Comparison of ENCODE assay signal across 3 cellular contexts in the genomic region with DNA sequence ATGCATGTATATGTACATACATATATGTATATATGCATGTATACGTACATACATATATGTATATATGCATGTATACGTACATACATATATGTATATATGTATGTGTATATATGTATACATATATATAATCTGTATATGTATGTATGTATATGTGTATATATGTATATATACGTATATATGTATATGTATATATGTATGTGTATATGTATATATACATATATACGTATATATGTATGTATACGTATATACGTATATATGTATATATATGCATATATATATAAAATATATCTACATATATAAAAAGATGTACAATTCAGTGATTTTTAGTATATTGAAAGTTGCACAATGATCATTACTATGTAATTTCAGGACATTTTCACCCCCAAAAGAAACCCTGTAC. TPM values are rescaled to one million over a fixed set of nuclear protein-coding genes. Genes with fewer than 3 reads are reported as not detected.
"Had no signal": no experiment of that assay in that cellular context is flagged by ENCODE, and none has a peak within 500 bp of the region (broad histone marks: within the 10 kb centered on the region; RNA-seq: fewer than 3 reads in every experiment).

No MANE protein-coding gene starts in this region.

RNA-seq across cellular contexts. Expression of a gene that starts 30.7 kb away (rescaled TPM):
- total RNA-seq: activated B cell treated with CpG ODN at 0.5 μM for 24 hours; activated T-cell treated with anti-CD3 and anti-CD28 coated beads, Interleukin-2, amount 50 U/mL, for 4 hours; body of pancreas had no signal
